Comparison of ENCODE assay signal across 31 cellular contexts in the genomic region with DNA sequence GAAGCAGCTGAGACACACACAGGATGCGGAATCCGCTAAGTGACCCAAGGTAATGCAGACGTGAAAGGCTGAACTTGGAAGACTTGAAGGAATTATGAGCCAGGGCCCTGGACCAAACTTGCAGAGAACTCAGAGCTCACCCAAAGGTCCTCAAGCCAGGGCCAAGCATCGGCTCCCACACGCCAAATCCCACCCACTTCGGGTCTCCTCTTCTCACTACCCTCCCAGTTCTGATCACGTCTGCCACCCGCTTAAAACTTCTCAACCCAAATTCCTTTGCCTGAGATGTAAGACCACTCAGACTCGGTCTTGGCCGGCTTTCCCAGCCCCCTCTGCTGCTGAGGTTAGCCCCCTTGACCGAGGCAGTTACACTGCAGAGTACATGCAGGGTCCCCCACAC.
"Had no signal": no experiment of that assay in that cellular context is flagged by ENCODE, and none has a peak within 500 bp of the region (broad histone marks: within the 10 kb centered on the region; RNA-seq: fewer than 3 reads in every experiment).

No MANE protein-coding gene starts in this region.

- H3K27me3 ChIP-seq: colonic mucosa, esophagus squamous epithelium, heart right ventricle, neural progenitor cell, right atrium auricular region, testis, tibial artery, upper lobe of left lung had no signal

- H3K4me1 ChIP-seq: colonic mucosa, prostate gland, testis had no signal

- H3K36me3 Mint-ChIP-seq: immature natural killer cell; natural killer cell; neural progenitor cell; stimulated activated memory B cell treated with anti-CD40 and anti-IgM and Interleukin-4, amounts not matched to agents 10 μg/mL and 1 μg/mL and 100 μg/mL, for 72 hours had no signal

- H3K27ac ChIP-seq: colonic mucosa, lower lobe of right lung, neural progenitor cell, prostate gland, testis, tibial artery, upper lobe of left lung had no signal

- ATAC-seq: heart right ventricle; left colon; left ventricle myocardium superior; lower lobe of right lung; natural killer cell; sciatic nerve; stimulated activated memory B cell treated with anti-CD40 and anti-IgM and Interleukin-4, amounts not matched to agents 10 μg/mL and 1 μg/mL and 100 μg/mL, for 72 hours; stimulated activated naive CD8-positive, alpha-beta T cell treated with anti-CD3 and anti-CD28 coated beads, Interleukin-15, Interleukin-2, amounts not matched to agents 100 U/mL and 50 U/mL, for 24 hours had no signal

- H3K4me1 Mint-ChIP-seq: immature natural killer cell; natural killer cell; stimulated activated memory B cell treated with anti-CD40 and anti-IgM and Interleukin-4, amounts not matched to agents 10 μg/mL and 1 μg/mL and 100 μg/mL, for 72 hours had no signal

- DNase-seq: colonic mucosa; dermis blood vessel endothelial cell; effector memory CD4-positive, alpha-beta T cell; erythroblast; esophagus squamous epithelium; foreskin melanocyte; glutamatergic neuron; heart right ventricle; hypothalamus; immature natural killer cell; islet precursor cell; kidney glomerular epithelial cell; left colon; left ventricle myocardium superior; lower lobe of right lung; natural killer cell; nucleus accumbens; stimulated activated CD4-positive, alpha-beta T cell treated with anti-CD3 and anti-CD28 coated beads, Interleukin-12 subunit alpha, Interleukin-12 subunit beta, amount 100 ng/mL, for 4 hours; stimulated activated CD4-positive, alpha-beta T cell treated with anti-CD3 and anti-CD28 coated beads, Interleukin-1b, Interleukin-23, amount 100 ng/mL, for 48 hours; stimulated activated CD4-positive, alpha-beta T cell treated with anti-CD3 and anti-CD28 coated beads, Interleukin-4, amount 100 ng/mL, for 1 hour; stimulated activated naive CD8-positive, alpha-beta T cell treated with anti-CD3 and anti-CD28 coated beads, Interleukin-15, Interleukin-2, amounts not matched to agents 100 U/mL and 50 U/mL, for 24 hours; substantia nigra; testis; tibial artery; upper lobe of left lung had no signal

- H3K36me3 ChIP-seq: colonic mucosa, esophagus squamous epithelium, heart right ventricle, lower lobe of right lung, neural progenitor cell, prostate gland, right atrium auricular region, tibial artery, upper lobe of left lung had no signal

- H3K4me3 Mint-ChIP-seq: immature natural killer cell; natural killer cell; neural progenitor cell; stimulated activated memory B cell treated with anti-CD40 and anti-IgM and Interleukin-4, amounts not matched to agents 10 μg/mL and 1 μg/mL and 100 μg/mL, for 72 hours had no signal

- H3K9me3 ChIP-seq: colonic mucosa, esophagus squamous epithelium, heart right ventricle, lower lobe of right lung, prostate gland, right atrium auricular region, testis, tibial artery, upper lobe of left lung had no signal

- H3K4me3 ChIP-seq: colonic mucosa, esophagus squamous epithelium, heart right ventricle, lower lobe of right lung, neural progenitor cell, prostate gland, right atrium auricular region, smooth muscle cell, testis, tibial artery, upper lobe of left lung had no signal

- H3K9ac ChIP-seq: neural progenitor cell had no signal

- H3K4me2 ChIP-seq: neural progenitor cell, smooth muscle cell had no signal

- H2AFZ ChIP-seq: neural progenitor cell had no signal

- H3K27ac Mint-ChIP-seq: immature natural killer cell; natural killer cell; neural progenitor cell; stimulated activated memory B cell treated with anti-CD40 and anti-IgM and Interleukin-4, amounts not matched to agents 10 μg/mL and 1 μg/mL and 100 μg/mL, for 72 hours had no signal

- H3K9me3 Mint-ChIP-seq: immature natural killer cell; natural killer cell; neural progenitor cell; stimulated activated memory B cell treated with anti-CD40 and anti-IgM and Interleukin-4, amounts not matched to agents 10 μg/mL and 1 μg/mL and 100 μg/mL, for 72 hours had no signal
